ENCODE assay signal across 20 cellular contexts in the genomic region with DNA sequence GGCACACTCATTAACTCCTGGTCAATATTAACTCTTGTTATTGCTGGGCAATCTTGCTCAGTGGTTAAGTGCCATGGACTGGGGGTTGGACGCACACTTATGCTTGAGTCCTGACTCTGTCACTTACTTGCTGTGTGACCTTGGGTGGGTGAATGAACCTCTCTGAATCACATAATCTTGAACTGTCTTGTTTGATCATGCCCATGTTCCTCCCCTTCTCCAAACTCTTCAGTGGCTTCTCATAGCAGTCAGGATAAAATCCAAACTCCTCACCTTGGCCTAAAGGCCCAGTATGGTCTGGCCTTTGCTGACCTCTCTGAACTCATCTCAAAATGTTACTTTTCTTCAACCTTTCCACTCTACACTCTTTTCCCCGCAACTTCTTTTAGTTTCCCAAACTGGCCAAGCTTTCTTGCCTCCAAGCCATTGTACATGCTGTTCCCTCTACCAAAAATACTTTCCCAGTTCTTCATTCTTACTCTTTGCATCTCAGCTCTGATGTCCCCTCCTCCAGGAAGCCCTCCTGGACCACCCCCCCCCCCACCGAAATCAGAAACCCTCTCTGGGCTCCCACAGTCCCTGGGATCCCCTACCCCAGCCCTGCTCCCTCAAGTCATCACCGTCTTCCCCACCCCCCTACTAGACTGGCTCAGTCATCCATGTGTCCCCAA. TPM values are rescaled to one million over a fixed set of nuclear protein-coding genes. Genes with fewer than 3 reads are reported as not detected.
DNase-seq lines count a peak whose midpoint lies in the region; ATAC-seq, FAIRE-seq and TF ChIP-seq lines count a peak whose summit lies in the region.
"Had no signal": no experiment of that assay in that cellular context is flagged by ENCODE, and none has a peak within 500 bp of the region (broad histone marks: within the 10 kb centered on the region; RNA-seq: fewer than 3 reads in every experiment).

No MANE protein-coding gene starts in this region.

- H2AFZ ChIP-seq in PC-3 (ENCODE audit: low read length), result no peak overlapping the region
- no peak overlapping the region for H2AFZ ChIP-seq in H1 (ENCODE audit: low read length)

- H3K4me3 ChIP-seq in PC-3 (ENCODE audit: low read length) (no peak overlapping the region), H1 (ENCODE audit: extremely low read depth in 1 of 4, insufficient read depth in 2 of 4, low read depth in 3 of 4, low read length in 4 of 4) (no peak overlapping the region)
- H3K4me3 ChIP-seq: SJCRH30 had no signal

- H2AK5ac ChIP-seq in H1 (ENCODE audit: low read depth, low read length), result no peak overlapping the region

- peaks cover 7 to 11% of the 10 kb centered on the region in 2 donors for H3K36me3 Mint-ChIP-seq in activated T-cell treated with anti-CD3 and anti-CD28 coated beads, Interleukin-2, amount 50 U/mL, for 72 hours (ENCODE audit: insufficient read depth in 2 of 2)
- peaks cover 15% of the 10 kb centered on the region for H3K36me3 Mint-ChIP-seq in osteocyte (ENCODE audit: unreplicated experiment)

- H3K27ac ChIP-seq in PC-3 (ENCODE audit: low read length) (no peak overlapping the region), H1 (ENCODE audit: low read depth, low read length) (no peak overlapping the region)
- H3K27ac ChIP-seq: HL-60, SJCRH30 had no signal

- no peak for TF ChIP-seq EP300 in H1 (IDR thresholded peaks at IDR 0.05; ENCODE audit: borderline replicate concordance in 1 of 2, low read depth in 2 of 2, low read length in 2 of 2)

- no TSS peak for BruUV-seq in PC-3 (replicated peaks; lab: Mats Ljungman, UMichigan)

- no peak overlapping the region for H4K91ac ChIP-seq in H1 (replicated peaks; ENCODE audit: insufficient read length, low read length)

- H3K9ac ChIP-seq in PC-3 (ENCODE audit: low read length) (no peak overlapping the region), H1 (replicated peaks in 1 of 4; ENCODE audit: extremely low read depth in 1 of 4, low read depth in 3 of 4, low read length in 3 of 4) (no peak overlapping the region)

- H3K23ac ChIP-seq in H1 (ENCODE audit: insufficient read length), result no peak overlapping the region

- no peaks in the 10 kb centered on the region for H3K9me3 Mint-ChIP-seq in activated T-cell treated with anti-CD3 and anti-CD28 coated beads, Interleukin-2, amount 50 U/mL, for 72 hours
- no peaks in the 10 kb centered on the region for H3K9me3 Mint-ChIP-seq in osteocyte (ENCODE audit: unreplicated experiment)

- H3K4ac ChIP-seq in H1 (replicated peaks; ENCODE audit: insufficient read length, low read depth, low read length), result no peak overlapping the region

- no peak overlapping the region for H2BK120ac ChIP-seq in H1 (replicated peaks; ENCODE audit: low read depth, low read length)

- peak overlapping the region; percentile 11 to 25 for H3K4me3 Mint-ChIP-seq in activated T-cell treated with anti-CD3 and anti-CD28 coated beads, Interleukin-2, amount 50 U/mL, for 72 hours
- peak overlapping the region; percentile 67 for H3K4me3 Mint-ChIP-seq in osteocyte (ENCODE audit: unreplicated experiment)

- H3K56ac ChIP-seq in H1 (replicated peaks; ENCODE audit: insufficient read length, low read depth, low read length), result no peak overlapping the region

- POLR2A ChIA-PET in PC-3 (lab: Charles Lee; ENCODE audit: unreplicated experiment), result no interaction called here
- POLR2A ChIA-PET in H1 (lab: Charles Lee; ENCODE audit: partially characterized antibody), result interaction anchor here (0.8 to 1.6 kb wide), 2 partner anchors 12 to 15 kb away, joined by 4 to 5 read pairs; no protein-coding TSS in a partner anchor

- H3K36me3 ChIP-seq in PC-3 (ENCODE audit: low read depth, low read length), result no peaks in the 10 kb centered on the region
- H3K36me3 ChIP-seq in H1 (ENCODE audit: control insufficient read depth in 2 of 4, insufficient read depth in 4 of 4, low read length in 3 of 4), result peaks cover 0 to 8% (median 2%) of the 10 kb centered on the region in 4 experiments; a peak in 3 of 8 replicates

- no peak for ATAC-seq in activated T-cell treated with anti-CD3 and anti-CD28 coated beads, Interleukin-2, amount 50 U/mL, for 72 hours (replicated peaks in 1 of 2)
- ATAC-seq in PC-3 (no peak), GM21529 (IDR thresholded peaks at IDR 0.05; ENCODE audit: unreplicated experiment) (no peak)
- ATAC-seq: left colon had no signal

- no peak overlapping the region for H4K8ac ChIP-seq in H1 (ENCODE audit: extremely low read depth, insufficient read depth, low read length)

- intact Hi-C loops in PC-3 (cut with micrococcal nuclease), result no loop called here

- TF ChIP-seq RAD21 in H1 (IDR thresholded peaks at IDR 0.05 in 1 of 2, conservative IDR thresholded peaks at IDR 0.05 in 1 of 2; ENCODE audit: low read depth in 2 of 2, low read length in 2 of 2), result no peak

- H3K9me2 ChIP-seq in PC-3 (replicated peaks; ENCODE audit: low read length), result no peaks in the 10 kb centered on the region

- no peak overlapping the region for H3K14ac ChIP-seq in H1 (ENCODE audit: insufficient read length)

- DNase-seq in activated T-cell treated with anti-CD3 and anti-CD28 coated beads, Interleukin-2, amount 50 U/mL, for 72 hours, result no peak
- DNase-seq in activated T-cell treated with anti-CD3 and anti-CD28 coated beads, Interleukin-2, amount 50 U/mL, for 48 hours, result no peak
- DNase-seq in PC-3 (no peak), H1 (ENCODE audit: low read depth in 1 of 2, low spot score in 2 of 2) (no peak), osteocyte (ENCODE audit: extremely low spot score, unreplicated experiment) (no peak), anterior cingulate cortex (lab: John Stamatoyannopoulos, UW) (no peak), GM19240 (ENCODE audit: insufficient read length, low spot score) (no peak)
- DNase-seq: activated CD8-positive, alpha-beta memory T cell treated with anti-CD3 and anti-CD28 coated beads for 24 hours; activated naive CD4-positive, alpha-beta T cell treated with Interleukin-2 at 50 U/mL for 16 hours; KG1; left colon; NCI-H1417 treated with DMSO at 0.1 percent for 48 hours; retina; SJCRH30 had no signal

- peaks cover 3% of the 10 kb centered on the region; the same call in 1 of the 2 replicates for H3K79me1 ChIP-seq in H1 (ENCODE audit: low read depth, low read length)

- no peak for FAIRE-seq in H1 (lab: Jason Lieb, UNC)
- FAIRE-seq: GM18507, TTC549 had no signal

- H3K18ac ChIP-seq in H1 (ENCODE audit: extremely low read depth, low read length), result no peak overlapping the region

- no peak overlapping the region for H2BK15ac ChIP-seq in H1 (ENCODE audit: low read length)

- no peak overlapping the region for H2BK20ac ChIP-seq in H1 (ENCODE audit: low read length)

- peaks cover 19% of the 10 kb centered on the region for H3K4me1 Mint-ChIP-seq in activated T-cell treated with anti-CD3 and anti-CD28 coated beads, Interleukin-2, amount 50 U/mL, for 72 hours (ENCODE audit: low read depth)
- H3K4me1 Mint-ChIP-seq in osteocyte (ENCODE audit: unreplicated experiment), result peaks cover 12% of the 10 kb centered on the region

- H3K27ac Mint-ChIP-seq in activated T-cell treated with anti-CD3 and anti-CD28 coated beads, Interleukin-2, amount 50 U/mL, for 72 hours, result peak overlapping the region; percentile 2
- no peak overlapping the region for H3K27ac Mint-ChIP-seq in osteocyte (ENCODE audit: unreplicated experiment)

- H3K4me2 ChIP-seq in PC-3 (ENCODE audit: low read length) (peak overlapping the region; percentile 93; the same call in 1 of the 2 replicates), H1 (ENCODE audit: insufficient read depth in 1 of 2, low read depth in 2 of 2, low read length in 2 of 2) (peak overlapping the region in 1 of 2 experiments; percentile 95; a peak in 1 of 4 replicates)

- H4K20me1 ChIP-seq in PC-3 (ENCODE audit: low read length) (no peaks in the 10 kb centered on the region), H1 (replicated peaks in 1 of 2; ENCODE audit: control insufficient read depth in 1 of 2, insufficient read depth in 2 of 2, low read length in 2 of 2) (peaks cover 2 to 10% of the 10 kb centered on the region in 2 experiments)

- H2BK12ac ChIP-seq in H1 (ENCODE audit: low read depth, low read length), result no peak overlapping the region

- WGBS in H1 (ENCODE audit: extremely low coverage in 1 of 2, insufficient coverage in 1 of 2, insufficient read length in 1 of 2, insufficient replicate concordance in 2 of 2, low coverage in 1 of 2, low lambda C conversion rate in 2 of 2, missing lambda C conversion rate in 1 of 2), 2 experiments, result 91 to 100% methylated on average over 1 to 4 of the region's 4 CpGs

- H3K27me3 ChIP-seq in PC-3 (ENCODE audit: low read length) (no peaks in the 10 kb centered on the region), H1 (replicated peaks in 1 of 4; ENCODE audit: control insufficient read depth in 3 of 4, extremely low read depth in 1 of 4, insufficient read depth in 3 of 4, low read length in 3 of 4) (peaks cover 0 to 16% (median 11%) of the 10 kb centered on the region in 4 experiments; a peak in 6 of 7 replicates)
- H3K27me3 ChIP-seq: SJCRH30 had no signal

- H3K9me3 ChIP-seq in PC-3 (ENCODE audit: low read length), result no peaks in the 10 kb centered on the region
- H3K9me3 ChIP-seq in H1 (ENCODE audit: insufficient read depth in 2 of 2, low read depth in 1 of 2, low read length in 1 of 2), result no peaks in the 10 kb centered on the region
- H3K9me3 ChIP-seq: SJCRH30 had no signal

- H4K5ac ChIP-seq in H1 (ENCODE audit: insufficient read length, low read depth, low read length), result no peak overlapping the region

- no peaks in the 10 kb centered on the region for H3K27me3 Mint-ChIP-seq in activated T-cell treated with anti-CD3 and anti-CD28 coated beads, Interleukin-2, amount 50 U/mL, for 72 hours (ENCODE audit: low read depth)
- no peaks in the 10 kb centered on the region for H3K27me3 Mint-ChIP-seq in osteocyte (ENCODE audit: unreplicated experiment)

- H3K23me2 ChIP-seq in H1 (ENCODE audit: low read depth, low read length), result peaks cover 22% of the 10 kb centered on the region; the same call in 1 of the 2 replicates

- H3K79me2 ChIP-seq in PC-3 (ENCODE audit: low read length) (peaks cover 10% of the 10 kb centered on the region; the same call in 1 of the 2 replicates), H1 (ENCODE audit: control insufficient read depth in 1 of 2, insufficient read depth in 2 of 2, low read length in 2 of 2) (no peaks in the 10 kb centered on the region)

- TF ChIP-seq CTCF in PC-3 (conservative IDR thresholded peaks at IDR 0.05; ENCODE audit: low read depth, low read length) (no peak), H1 (IDR thresholded peaks at IDR 0.05; ENCODE audit: control extremely low read depth in 1 of 3, insufficient read depth in 1 of 3, low read depth in 1 of 3, low read length in 3 of 3) (no peak), osteocyte (IDR thresholded peaks at IDR 0.05) (no peak)

- H2BK5ac ChIP-seq in H1 (ENCODE audit: low read depth, low read length), result no peak overlapping the region

- H3F3A ChIP-seq in PC-3 (ENCODE audit: low read length, unreplicated experiment), result no peaks in the 10 kb centered on the region

- peaks cover 7% of the 10 kb centered on the region; the same call in 1 of the 2 replicates for H3K4me1 ChIP-seq in PC-3 (ENCODE audit: insufficient read depth, low read length)
- H3K4me1 ChIP-seq in H1 (replicated peaks in 1 of 4; ENCODE audit: control insufficient read depth in 3 of 4, insufficient read depth in 4 of 4, low read length in 3 of 4), result peaks cover 0 to 2% (median under 1%) of the 10 kb centered on the region in 4 experiments; a peak in 3 of 7 replicates

- CTCF ChIA-PET in PC-3 (lab: Charles Lee), result no interaction called here
- CTCF ChIA-PET in H1 (lab: Charles Lee; ENCODE audit: partially characterized antibody), result interaction anchor here (1.5 to 3.2 kb wide), 2 partner anchors 83 to 105 kb away, joined by 3 to 9 read pairs; no protein-coding TSS in a partner anchor

- TF ChIP-seq POLR2A in H1 (IDR thresholded peaks at IDR 0.05; ENCODE audit: control extremely low read depth in 1 of 2, low read depth in 2 of 2, low read length in 2 of 2), result no peak

RNA-seq across cellular contexts. Expression of a gene that starts 2.4 kb away (rescaled TPM):
- total RNA-seq in activated T-cell treated with anti-CD3 and anti-CD28 coated beads, Interleukin-2, amount 50 U/mL, for 72 hours, result 10 to 100 TPM in 1 of 2 donors, 1 to 10 TPM in 1; 9.2 to 10.9 TPM
- total RNA-seq in PC-3 (2014; rRNA removed) (5.4 and 12.0 TPM in 2 replicates), osteocyte (9.9 and 10.4 TPM in 2 replicates)
- total RNA-seq in H1 (2021; fragmentation: NEBNext Ultra II Directional; extraction: Animal tissue kit (Norgen Biotek cat#: 25700)), result 11.1 and 12.6 TPM in 2 replicates
- polyA plus RNA-seq in H1 (2011; rRNA removed), result 3.2 and 5.8 TPM in 2 replicates
- polyA plus RNA-seq in H1 (2011; cell fraction: cytosol; rRNA removed), result 2.2 TPM
- 6.4 TPM for polyA plus RNA-seq in H1 (2011; cell fraction: nucleus; rRNA removed)
- 7.3 to 9.2 TPM (median 8.6 TPM) in 4 replicates for polyA plus RNA-seq in H1 (2012, experiment 1 of 2)
- polyA plus RNA-seq in H1 (2012, experiment 2 of 2), result 5.3 TPM
- polyA plus RNA-seq in H1 (2013, experiment 1 of 2), result 10.5 TPM
- 10.1 TPM for polyA plus RNA-seq in H1 (2013, experiment 2 of 2)
- polyA minus RNA-seq in H1 (2011; rRNA and poly(A)+ RNA removed), result 0.54 and 0.79 TPM in 2 replicates
- polyA minus RNA-seq in H1 (2011; cell fraction: cytosol; rRNA and poly(A)+ RNA removed), result 2.7 TPM
- polyA minus RNA-seq in H1 (2011; cell fraction: nucleus; rRNA and poly(A)+ RNA removed), result 1.6 TPM

RNA-seq across cellular contexts. Expression of a gene that starts 14.1 kb away (rescaled TPM):
- total RNA-seq in activated T-cell treated with anti-CD3 and anti-CD28 coated beads, Interleukin-2, amount 50 U/mL, for 72 hours, result 10 to 100 TPM; 16.3 to 19.9 TPM
- total RNA-seq in PC-3 (2014; rRNA removed) (31.5 and 38.6 TPM in 2 replicates), osteocyte (29.4 and 30.9 TPM in 2 replicates)
- 24.4 and 25.3 TPM in 2 replicates for total RNA-seq in H1 (2021; fragmentation: NEBNext Ultra II Directional; extraction: Animal tissue kit (Norgen Biotek cat#: 25700))
- polyA plus RNA-seq in H1 (2011; rRNA removed), result 12.1 and 22.1 TPM in 2 replicates
- polyA plus RNA-seq in H1 (2011; cell fraction: cytosol; rRNA removed), result 14.9 TPM
- 16.2 TPM for polyA plus RNA-seq in H1 (2011; cell fraction: nucleus; rRNA removed)
- polyA plus RNA-seq in H1 (2012, experiment 1 of 2), result 9.9 to 15.9 TPM (median 13.9 TPM) in 4 replicates
- polyA plus RNA-seq in H1 (2012, experiment 2 of 2), result 14.7 TPM
- polyA plus RNA-seq in H1 (2013, experiment 1 of 2), result 9.6 TPM
- 8.2 TPM for polyA plus RNA-seq in H1 (2013, experiment 2 of 2)
- 4.6 and 5.9 TPM in 2 replicates for polyA minus RNA-seq in H1 (2011; rRNA and poly(A)+ RNA removed)
- polyA minus RNA-seq in H1 (2011; cell fraction: cytosol; rRNA and poly(A)+ RNA removed), result 15.4 TPM
- 19.1 TPM for polyA minus RNA-seq in H1 (2011; cell fraction: nucleus; rRNA and poly(A)+ RNA removed)

RNA-seq across cellular contexts. Expression of a gene that starts 14.5 kb away (rescaled TPM):
- total RNA-seq in activated T-cell treated with anti-CD3 and anti-CD28 coated beads, Interleukin-2, amount 50 U/mL, for 72 hours, result not detected
- total RNA-seq in PC-3 (2014; rRNA removed), result not detected in 2 replicates
- total RNA-seq in H1 (2021; fragmentation: NEBNext Ultra II Directional; extraction: Animal tissue kit (Norgen Biotek cat#: 25700)), result not detected in 2 replicates
- 0.20 and 0.24 TPM in 2 replicates for polyA plus RNA-seq in H1 (2011; rRNA removed)
- 0.09 TPM for polyA plus RNA-seq in H1 (2011; cell fraction: cytosol; rRNA removed)
- 0.56 TPM for polyA plus RNA-seq in H1 (2011; cell fraction: nucleus; rRNA removed)
- 0.13 to 0.17 TPM in 2 of 4 replicates, not detected in the others for polyA plus RNA-seq in H1 (2012, experiment 1 of 2)
- polyA plus RNA-seq in H1 (2012, experiment 2 of 2), result not detected
- 0.10 TPM for polyA plus RNA-seq in H1 (2013, experiment 1 of 2)
- 0.06 TPM for polyA plus RNA-seq in H1 (2013, experiment 2 of 2)
- not detected in 2 replicates for polyA minus RNA-seq in H1 (2011; rRNA and poly(A)+ RNA removed)
- polyA minus RNA-seq in H1 (2011; cell fraction: cytosol; rRNA and poly(A)+ RNA removed), result not detected
- polyA minus RNA-seq in H1 (2011; cell fraction: nucleus; rRNA and poly(A)+ RNA removed), result not detected
- total RNA-seq in osteocyte, result not detected in 2 replicates
- total RNA-seq: left colon, myocyte, SJCRH30 had no signal
- polyA plus RNA-seq: AG04450 had no signal

RNA-seq across cellular contexts. Expression of a gene that starts 35.9 kb away (rescaled TPM):
- total RNA-seq in activated T-cell treated with anti-CD3 and anti-CD28 coated beads, Interleukin-2, amount 50 U/mL, for 72 hours, result 1 to 10 TPM in 1 of 2 donors, under 1 TPM in 1; 0.88 to 1.6 TPM
- total RNA-seq in PC-3 (2014; rRNA removed) (0.33 and 0.40 TPM in 2 replicates), osteocyte (not detected in 2 replicates)
- 20.2 and 21.7 TPM in 2 replicates for total RNA-seq in H1 (2021; fragmentation: NEBNext Ultra II Directional; extraction: Animal tissue kit (Norgen Biotek cat#: 25700))
- polyA plus RNA-seq in H1 (2011; rRNA removed), result 40.1 and 49.1 TPM in 2 replicates
- polyA plus RNA-seq in H1 (2011; cell fraction: cytosol; rRNA removed), result 30.1 TPM
- 21.8 TPM for polyA plus RNA-seq in H1 (2011; cell fraction: nucleus; rRNA removed)
- 15.5 to 25.3 TPM (median 20.3 TPM) in 4 replicates for polyA plus RNA-seq in H1 (2012, experiment 1 of 2)
- 27.4 TPM for polyA plus RNA-seq in H1 (2012, experiment 2 of 2)
- polyA plus RNA-seq in H1 (2013, experiment 1 of 2), result 12.7 TPM
- polyA plus RNA-seq in H1 (2013, experiment 2 of 2), result 12.4 TPM
- 32.3 and 37.8 TPM in 2 replicates for polyA minus RNA-seq in H1 (2011; rRNA and poly(A)+ RNA removed)
- 11.7 TPM for polyA minus RNA-seq in H1 (2011; cell fraction: cytosol; rRNA and poly(A)+ RNA removed)
- 12.9 TPM for polyA minus RNA-seq in H1 (2011; cell fraction: nucleus; rRNA and poly(A)+ RNA removed)
- total RNA-seq: myocyte had no signal
- polyA plus RNA-seq: AG04450 had no signal

RNA-seq across cellular contexts. Expression of a gene that starts 37.1 kb away (rescaled TPM):
- total RNA-seq in activated T-cell treated with anti-CD3 and anti-CD28 coated beads, Interleukin-2, amount 50 U/mL, for 72 hours, result 100 to 1,000 TPM in 1 of 2 donors, 10 to 100 TPM in 1; 95.5 to 112 TPM
- total RNA-seq in PC-3 (2014; rRNA removed) (36.6 and 67.3 TPM in 2 replicates), osteocyte (67.2 and 72.1 TPM in 2 replicates)
- 81.5 and 93.6 TPM in 2 replicates for total RNA-seq in H1 (2021; fragmentation: NEBNext Ultra II Directional; extraction: Animal tissue kit (Norgen Biotek cat#: 25700))
- polyA plus RNA-seq in H1 (2011; rRNA removed), result 99.5 and 142 TPM in 2 replicates
- 82.5 TPM for polyA plus RNA-seq in H1 (2011; cell fraction: cytosol; rRNA removed)
- 217 TPM for polyA plus RNA-seq in H1 (2011; cell fraction: nucleus; rRNA removed)
- 87.2 to 105 TPM (median 88.9 TPM) in 4 replicates for polyA plus RNA-seq in H1 (2012, experiment 1 of 2)
- 66.3 TPM for polyA plus RNA-seq in H1 (2012, experiment 2 of 2)
- polyA plus RNA-seq in H1 (2013, experiment 1 of 2), result 57.3 TPM
- 50.3 TPM for polyA plus RNA-seq in H1 (2013, experiment 2 of 2)
- polyA minus RNA-seq in H1 (2011; rRNA and poly(A)+ RNA removed), result 121 and 131 TPM in 2 replicates
- 65.9 TPM for polyA minus RNA-seq in H1 (2011; cell fraction: cytosol; rRNA and poly(A)+ RNA removed)
- 67.6 TPM for polyA minus RNA-seq in H1 (2011; cell fraction: nucleus; rRNA and poly(A)+ RNA removed)
